1 cellular context compared by ENCODE assay signal in genomic region chr5:140457368-140457767, GRCh38.
TF ChIP-seq lines count a peak whose summit lies in the region.

No MANE protein-coding gene starts in this region.

TF ChIP-seq in HEK293, 187 proteins besides CTCF, POLR2A, EP300 and RAD21:
- TF ChIP-seq ZNF280D (tag by site-specific recombination; IDR thresholded peaks at IDR 0.05): 0 out of 2 replicates have a peak, but pooled peaks have one; percentile 48
- peak; percentile 79 for TF ChIP-seq ZNF580 (tag by site-specific recombination; IDR thresholded peaks at IDR 0.05)
- 0 out of 2 replicates have a peak, but pooled peaks have one; percentile 29 for TF ChIP-seq ZNF202 (tag by site-specific recombination; IDR thresholded peaks at IDR 0.05; ENCODE audit: borderline replicate concordance)
- TF ChIP-seq ZNF146 (tag by site-specific recombination; IDR thresholded peaks at IDR 0.05): peak; percentile 99
